In the genomic region with DNA sequence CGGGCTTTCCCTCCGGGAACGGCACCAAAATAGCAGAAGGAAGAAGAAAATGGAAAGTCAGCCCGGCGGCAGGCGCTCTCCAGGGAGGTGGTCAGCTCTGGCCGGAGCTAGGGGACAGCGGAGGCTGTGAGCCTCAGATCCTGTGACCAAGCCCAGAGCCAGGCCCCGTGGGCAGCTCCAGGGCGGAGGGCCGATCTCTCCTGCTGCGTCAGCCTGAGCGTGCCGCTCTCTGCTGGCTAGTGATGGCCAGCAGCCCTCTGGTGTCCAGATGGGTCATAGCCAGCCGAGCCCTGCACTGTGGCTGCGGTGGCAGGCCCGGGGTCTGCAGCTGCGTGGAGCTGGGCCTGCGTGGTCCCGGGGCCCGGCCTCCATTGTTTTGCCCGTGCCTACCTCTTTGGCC, we compare ENCODE assay signal across 10 cellular contexts. TPM values are rescaled to one million over a fixed set of nuclear protein-coding genes. Genes with fewer than 3 reads are reported as not detected.
DNase-seq lines count a peak whose midpoint lies in the region; ATAC-seq and TF ChIP-seq lines count a peak whose summit lies in the region.
"Had no signal": no experiment of that assay in that cellular context is flagged by ENCODE, and none has a peak within 500 bp of the region (broad histone marks: within the 10 kb centered on the region; RNA-seq: fewer than 3 reads in every experiment).

No MANE protein-coding gene starts in this region.

- H3K27ac Mint-ChIP-seq in activated CD8-positive, alpha-beta T cell treated with anti-CD3 and anti-CD28 coated beads, Interleukin-2, amount 10 ng/mL, durations not matched to agents 7 days and 5 days = peak overlapping the region; percentile 7
- H3K27ac Mint-ChIP-seq in activated CD8-positive, alpha-beta T cell treated with anti-CD3 and anti-CD28 coated beads for 36 hours = no peak overlapping the region
- H3K27ac Mint-ChIP-seq: T-helper 17 cell had no signal

- DNase-seq in activated CD8-positive, alpha-beta T cell treated with anti-CD3 and anti-CD28 coated beads, Interleukin-2, amount 10 ng/mL, durations not matched to agents 7 days and 5 days = no peak
- no peak for DNase-seq in activated CD8-positive, alpha-beta T cell treated with anti-CD3 and anti-CD28 coated beads for 36 hours
- DNase-seq in dorsolateral prefrontal cortex (peak in 7 of 10 donors; percentile 52 to 74 (median 63)), lower lobe of right lung (peak; percentile 50), upper lobe of right lung (no peak), erythroblast (lab: John Stamatoyannopoulos, UW) (no peak), KG1 (lab: John Stamatoyannopoulos, UW) (no peak)

- H3K36me3 ChIP-seq in lower lobe of right lung = no peaks in the 10 kb centered on the region
- no peaks in the 10 kb centered on the region for H3K36me3 ChIP-seq in upper lobe of right lung

- CTCF ChIA-PET in activated CD8-positive, alpha-beta T cell treated with anti-CD3 and anti-CD28 coated beads, Interleukin-2, amount 10 ng/mL, durations not matched to agents 7 days and 5 days (lab: Charles Lee) = interaction anchor here (2.0 kb wide), 1 partner anchor 17 kb away, joined by 10 read pairs; the partner anchor contains the start of gene NRARP
- CTCF ChIA-PET in activated CD8-positive, alpha-beta T cell treated with anti-CD3 and anti-CD28 coated beads for 36 hours (lab: Charles Lee) = no interaction called here

- no peaks in the 10 kb centered on the region for H3K9me3 ChIP-seq in lower lobe of right lung
- no peaks in the 10 kb centered on the region for H3K9me3 ChIP-seq in upper lobe of right lung
- H3K9me3 ChIP-seq: A549 had no signal

- H3K4me3 Mint-ChIP-seq in activated CD8-positive, alpha-beta T cell treated with anti-CD3 and anti-CD28 coated beads, Interleukin-2, amount 10 ng/mL, durations not matched to agents 7 days and 5 days = no peak overlapping the region
- H3K4me3 Mint-ChIP-seq in activated CD8-positive, alpha-beta T cell treated with anti-CD3 and anti-CD28 coated beads for 36 hours = no peak overlapping the region
- H3K4me3 Mint-ChIP-seq: T-helper 17 cell had no signal

- TF ChIP-seq CTCF in activated CD8-positive, alpha-beta T cell treated with anti-CD3 and anti-CD28 coated beads for 36 hours (IDR thresholded peaks at IDR 0.05) = no peak
- TF ChIP-seq CTCF in dorsolateral prefrontal cortex (IDR thresholded peaks at IDR 0.05 in 54 of 56, conservative IDR thresholded peaks at IDR 0.05 in 2 of 56; ENCODE audit: low read depth in 1 of 56, partially characterized antibody in 56 of 56) = peak in 52 of 56 donors; percentile 14 to 78 (median 50)
- peak; percentile 48 for TF ChIP-seq CTCF in lower lobe of right lung (IDR thresholded peaks at IDR 0.05)
- TF ChIP-seq CTCF in upper lobe of right lung (IDR thresholded peaks at IDR 0.05) = peak; percentile 41

- H3K4me1 Mint-ChIP-seq in activated CD8-positive, alpha-beta T cell treated with anti-CD3 and anti-CD28 coated beads, Interleukin-2, amount 10 ng/mL, durations not matched to agents 7 days and 5 days (ENCODE audit: low read depth) = peaks cover 31% of the 10 kb centered on the region
- H3K4me1 Mint-ChIP-seq in activated CD8-positive, alpha-beta T cell treated with anti-CD3 and anti-CD28 coated beads for 36 hours (ENCODE audit: low read depth) = peaks cover 5% of the 10 kb centered on the region

- H3K9me3 Mint-ChIP-seq in activated CD8-positive, alpha-beta T cell treated with anti-CD3 and anti-CD28 coated beads, Interleukin-2, amount 10 ng/mL, durations not matched to agents 7 days and 5 days (ENCODE audit: insufficient read depth) = no peaks in the 10 kb centered on the region
- no peaks in the 10 kb centered on the region for H3K9me3 Mint-ChIP-seq in activated CD8-positive, alpha-beta T cell treated with anti-CD3 and anti-CD28 coated beads for 36 hours

- TF ChIP-seq POLR2A in erythroblast (IDR thresholded peaks at IDR 0.05; ENCODE audit: low read length) = no peak

- H3K36me3 Mint-ChIP-seq in activated CD8-positive, alpha-beta T cell treated with anti-CD3 and anti-CD28 coated beads, Interleukin-2, amount 10 ng/mL, durations not matched to agents 7 days and 5 days (ENCODE audit: low read depth) = no peaks in the 10 kb centered on the region
- no peaks in the 10 kb centered on the region for H3K36me3 Mint-ChIP-seq in activated CD8-positive, alpha-beta T cell treated with anti-CD3 and anti-CD28 coated beads for 36 hours (ENCODE audit: low read depth)

- POLR2A ChIA-PET in activated CD8-positive, alpha-beta T cell treated with anti-CD3 and anti-CD28 coated beads, Interleukin-2, amount 10 ng/mL, durations not matched to agents 7 days and 5 days (lab: Charles Lee) = no interaction called here
- POLR2A ChIA-PET in activated CD8-positive, alpha-beta T cell treated with anti-CD3 and anti-CD28 coated beads for 36 hours (lab: Charles Lee) = interaction anchor here (0.8 kb wide), 1 partner anchor 275 kb away, joined by 3 read pairs; no protein-coding TSS in a partner anchor

- H3K27me3 Mint-ChIP-seq in activated CD8-positive, alpha-beta T cell treated with anti-CD3 and anti-CD28 coated beads, Interleukin-2, amount 10 ng/mL, durations not matched to agents 7 days and 5 days (ENCODE audit: low read depth) = no peaks in the 10 kb centered on the region
- H3K27me3 Mint-ChIP-seq in activated CD8-positive, alpha-beta T cell treated with anti-CD3 and anti-CD28 coated beads for 36 hours = no peaks in the 10 kb centered on the region
- H3K27me3 Mint-ChIP-seq: T-helper 17 cell had no signal

- no peak for ATAC-seq in activated CD8-positive, alpha-beta T cell treated with anti-CD3 and anti-CD28 coated beads, Interleukin-2, amount 10 ng/mL, durations not matched to agents 7 days and 5 days
- ATAC-seq in activated CD8-positive, alpha-beta T cell treated with anti-CD3 and anti-CD28 coated beads for 36 hours = no peak
- ATAC-seq in lower lobe of right lung (peak in 1 of 2 donors; percentile 13), upper lobe of right lung (peak; percentile 27), HG03571 (IDR thresholded peaks at IDR 0.05; ENCODE audit: unreplicated experiment) (no peak)
- ATAC-seq: T-helper 17 cell had no signal

- peaks cover 44% of the 10 kb centered on the region for H3K4me1 ChIP-seq in lower lobe of right lung
- H3K4me1 ChIP-seq in upper lobe of right lung = peaks cover 28% of the 10 kb centered on the region

- H3K27ac ChIP-seq in dorsolateral prefrontal cortex (peak overlapping the region in 47 of 59 donors; percentile 8 to 90 (median 59)), lower lobe of right lung (peak overlapping the region; percentile 53), upper lobe of right lung (peak overlapping the region; percentile 68)
- H3K27ac ChIP-seq: A549 had no signal

- peaks cover 0 to 19% (median 0%) of the 10 kb centered on the region in 45 donors for H3K27me3 ChIP-seq in dorsolateral prefrontal cortex
- H3K27me3 ChIP-seq in lower lobe of right lung (ENCODE audit: low read depth) = peaks cover 23% of the 10 kb centered on the region
- peaks cover 17% of the 10 kb centered on the region for H3K27me3 ChIP-seq in upper lobe of right lung

- peak overlapping the region in 16 of 59 donors; percentile 5 to 43 (median 16) for H3K4me3 ChIP-seq in dorsolateral prefrontal cortex
- H3K4me3 ChIP-seq in lower lobe of right lung = no peak overlapping the region
- no peak overlapping the region for H3K4me3 ChIP-seq in upper lobe of right lung
- H3K4me3 ChIP-seq: A549 had no signal

- intact Hi-C loops in activated CD8-positive, alpha-beta T cell treated with anti-CD3 and anti-CD28 coated beads for 36 hours (cut with micrococcal nuclease) = no loop called here
- intact Hi-C loops in dorsolateral prefrontal cortex (cut with DNase I) = no loop called here
- intact Hi-C loops in lower lobe of right lung (cut with DNase I) = no loop called here
- intact Hi-C loops in upper lobe of right lung (cut with DNase I) = no loop called here

RNA-seq across cellular contexts. Expression of gene NRARP, which starts 16.9 kb away (rescaled TPM):
- total RNA-seq in activated CD8-positive, alpha-beta T cell treated with anti-CD3 and anti-CD28 coated beads, Interleukin-2, amount 10 ng/mL, durations not matched to agents 7 days and 5 days = 1 to 10 TPM; 1.4 to 1.5 TPM
- total RNA-seq in activated CD8-positive, alpha-beta T cell treated with anti-CD3 and anti-CD28 coated beads for 36 hours = 1 to 10 TPM; 3.3 to 4.4 TPM
- total RNA-seq in dorsolateral prefrontal cortex (10 to 100 TPM in 47 of 120 experiments, 1 to 10 TPM in 73; 4.6 to 17.2 (median 9.3) TPM), lower lobe of right lung (6.5 TPM), upper lobe of right lung (21.5 TPM)

RNA-seq across cellular contexts. Expression of gene TOR4A, which starts 41.5 kb away (rescaled TPM):
- total RNA-seq in activated CD8-positive, alpha-beta T cell treated with anti-CD3 and anti-CD28 coated beads, Interleukin-2, amount 10 ng/mL, durations not matched to agents 7 days and 5 days = 1 to 10 TPM; 6.6 to 7.0 TPM
- total RNA-seq in activated CD8-positive, alpha-beta T cell treated with anti-CD3 and anti-CD28 coated beads for 36 hours = 1 to 10 TPM; 2.9 to 3.0 TPM
- total RNA-seq in dorsolateral prefrontal cortex (1 to 10 TPM in 106 of 120 experiments, under 1 TPM in 14; 0.75 to 5.2 (median 1.7) TPM), lower lobe of right lung (27.2 TPM), upper lobe of right lung (27.4 TPM)

Comparison
In these comparisons a context has a peak if more than half of its experiments do, and no peak if none do; other contexts are left out.
1. DNase-seq: peak in dorsolateral prefrontal cortex (7 of 10) and lower lobe of right lung (single experiment); none in activated CD8-positive, alpha-beta T cell treated with anti-CD3 and anti-CD28 coated beads, Interleukin-2, amount 10 ng/mL, durations not matched to agents 7 days and 5 days (single experiment), activated CD8-positive, alpha-beta T cell treated with anti-CD3 and anti-CD28 coated beads for 36 hours (single experiment), upper lobe of right lung (single experiment), erythroblast (0 of 2) and KG1 (single experiment).
2. Peak in every context shown above with its lines, with median percentiles within 50 percentile points of each other: H3K27ac ChIP-seq.